ENCODE assay signal across 8 cellular contexts in genomic region chr18:23237524-23238151, GRCh38.
A peak's percentile ranks its signal among the peaks of the same experiment; 100 is the strongest.
DNase-seq lines count a peak whose midpoint lies in the region; ATAC-seq and TF ChIP-seq lines count a peak whose summit lies in the region.

No MANE protein-coding gene starts in this region.

- peak overlapping the region; percentile 50 for H3K4me3 ChIP-seq in CD8-positive, alpha-beta memory T cell (ENCODE audit: low read length)
- no peak overlapping the region for H3K4me3 ChIP-seq in retinal pigment epithelial cell (ENCODE audit: low read length)

- H3K36me3 Mint-ChIP-seq in CD8-positive, alpha-beta memory T cell, result no peaks in the 10 kb centered on the region
- H3K36me3 Mint-ChIP-seq in activated naive CD4-positive, alpha-beta T cell treated with anti-CD3 and anti-CD28 coated beads, Interleukin-2, amount 10 ng/mL, durations not matched to agents 7 days and 5 days, result peaks cover 2% of the 10 kb centered on the region

- intact Hi-C loops in left cardiac atrium (cut with DNase I), result loop anchor here in 1 of 2 donors (10.0 kb wide), 2 partner anchors 103 to 127 kb away; partner anchors contain the start of gene CABLES1

- H3K4me1 ChIP-seq in CD8-positive, alpha-beta memory T cell (ENCODE audit: insufficient read depth, low read length), result peaks cover 18% of the 10 kb centered on the region

- H3K27ac ChIP-seq in CD8-positive, alpha-beta memory T cell (ENCODE audit: low read depth, low read length), result no peak overlapping the region

- H3K9me3 Mint-ChIP-seq in CD8-positive, alpha-beta memory T cell, result no peaks in the 10 kb centered on the region
- H3K9me3 Mint-ChIP-seq in activated naive CD4-positive, alpha-beta T cell treated with anti-CD3 and anti-CD28 coated beads, Interleukin-2, amount 10 ng/mL, durations not matched to agents 7 days and 5 days, result no peaks in the 10 kb centered on the region

- H3K4me1 Mint-ChIP-seq in CD8-positive, alpha-beta memory T cell, result peaks cover 15 to 29% (median 27%) of the 10 kb centered on the region in 3 donors
- H3K4me1 Mint-ChIP-seq in activated naive CD4-positive, alpha-beta T cell treated with anti-CD3 and anti-CD28 coated beads, Interleukin-2, amount 10 ng/mL, durations not matched to agents 7 days and 5 days, result peaks cover 68% of the 10 kb centered on the region

- peak overlapping the region; percentile 29 to 93 (median 90) for H3K27ac Mint-ChIP-seq in CD8-positive, alpha-beta memory T cell
- H3K27ac Mint-ChIP-seq in activated naive CD4-positive, alpha-beta T cell treated with anti-CD3 and anti-CD28 coated beads, Interleukin-2, amount 10 ng/mL, durations not matched to agents 7 days and 5 days, result peak overlapping the region; percentile 86

- H3K27me3 Mint-ChIP-seq in CD8-positive, alpha-beta memory T cell, result peaks cover 0 to 1% of the 10 kb centered on the region in 2 donors
- no peaks in the 10 kb centered on the region for H3K27me3 Mint-ChIP-seq in activated naive CD4-positive, alpha-beta T cell treated with anti-CD3 and anti-CD28 coated beads, Interleukin-2, amount 10 ng/mL, durations not matched to agents 7 days and 5 days

- ATAC-seq in GM21367 (IDR thresholded peaks at IDR 0.05; ENCODE audit: unreplicated experiment) (peak; percentile 44), left cardiac atrium (peak; percentile 84 to 88)

- H3K9me3 ChIP-seq in CD8-positive, alpha-beta memory T cell (ENCODE audit: low read length), result no peaks in the 10 kb centered on the region

- no peaks in the 10 kb centered on the region for H3K27me3 ChIP-seq in CD8-positive, alpha-beta memory T cell (ENCODE audit: insufficient read depth, low read length, poor library complexity, severe bottlenecking)

- POLR2A ChIA-PET in CD8-positive, alpha-beta memory T cell (lab: Charles Lee), result no interaction called here

- no peaks in the 10 kb centered on the region for H3K36me3 ChIP-seq in CD8-positive, alpha-beta memory T cell (ENCODE audit: insufficient read depth, low read length)

- peak; percentile 38 for TF ChIP-seq CTCF in retinal pigment epithelial cell (conservative IDR thresholded peaks at IDR 0.05; ENCODE audit: low read depth, low read length)

- DNase-seq in CD8-positive, alpha-beta memory T cell, result peak in 2 of 5 donors; percentile 21 to 53
- peak; percentile 18 for DNase-seq in HuH-7 (ENCODE audit: low spot score)
- DNase-seq in activated naive CD4-positive, alpha-beta T cell treated with anti-CD3 and anti-CD28 coated beads, Interleukin-2, amount 10 ng/mL, durations not matched to agents 7 days and 5 days, result peak; percentile 70
- peak; percentile 71 for DNase-seq in left cardiac atrium
- no peak for DNase-seq in retinal pigment epithelial cell (ENCODE audit: low read depth)
- DNase-seq in NCI-H524 treated with DMSO at 0.1 percent for 48 hours (lab: John Stamatoyannopoulos, UW), result no peak
- no peak for DNase-seq in KG1 (lab: John Stamatoyannopoulos, UW)

- CTCF ChIA-PET in CD8-positive, alpha-beta memory T cell (lab: Charles Lee), result interaction anchor here (1.0 to 1.1 kb wide), 2 partner anchors 10 to 13 kb away, joined by 3 to 4 read pairs; no protein-coding TSS in a partner anchor
- CTCF ChIA-PET in activated naive CD4-positive, alpha-beta T cell treated with anti-CD3 and anti-CD28 coated beads, Interleukin-2, amount 10 ng/mL, durations not matched to agents 7 days and 5 days (lab: Charles Lee), result interaction anchor here (0.6 to 1.8 kb wide), 6 partner anchors 21 to 123 kb away, joined by 3 to 7 read pairs (median 4); no protein-coding TSS in a partner anchor

- H3K4me3 Mint-ChIP-seq in CD8-positive, alpha-beta memory T cell, result peak overlapping the region; percentile 18 to 79 (median 74)
- peak overlapping the region; percentile 33 for H3K4me3 Mint-ChIP-seq in activated naive CD4-positive, alpha-beta T cell treated with anti-CD3 and anti-CD28 coated beads, Interleukin-2, amount 10 ng/mL, durations not matched to agents 7 days and 5 days

Comparison
In these comparisons a context has a peak if more than half of its experiments do, and no peak if none do; other contexts are left out.
1. DNase-seq: peak in HuH-7 (single experiment), activated naive CD4-positive, alpha-beta T cell treated with anti-CD3 and anti-CD28 coated beads, Interleukin-2, amount 10 ng/mL, durations not matched to agents 7 days and 5 days (single experiment) and left cardiac atrium (single experiment); none in retinal pigment epithelial cell (single experiment), NCI-H524 treated with DMSO at 0.1 percent for 48 hours (single experiment) and KG1 (single experiment).